In genomic region chr11:61007383-61007970, GRCh38 we compare ENCODE assay signal across 8 cellular contexts. TPM values are rescaled to one million over a fixed set of nuclear protein-coding genes. Genes with fewer than 3 reads are reported as not detected.
DNase-seq lines count a peak whose midpoint lies in the region; ATAC-seq lines count a peak whose summit lies in the region.

No MANE protein-coding gene starts in this region.

- peak; percentile 54 to 63 for ATAC-seq in stimulated activated naive B cell treated with anti-CD40 and anti-IgM and Interleukin-4, amounts not matched to agents 10 μg/mL and 1 μg/mL and 100 μg/mL, for 72 hours (replicated peaks)
- ATAC-seq in GM21825 (IDR thresholded peaks at IDR 0.05; ENCODE audit: unreplicated experiment) (no peak), HG03108 (IDR thresholded peaks at IDR 0.05; ENCODE audit: unreplicated experiment) (no peak), HG03196 (IDR thresholded peaks at IDR 0.05; ENCODE audit: unreplicated experiment) (no peak)

- H3K27ac Mint-ChIP-seq in activated T-helper 2 cell treated with anti-CD3 and anti-CD28 coated beads, Interferon-gamma antibody, Interleukin-2, Interleukin-4, amounts not matched to agents 10 μg/mL and 5 μg/mL and 100 μg/mL, durations not matched to agents 14 hours and 24 hours and 36 hours = peak overlapping the region; percentile 65
- no peak overlapping the region for H3K27ac Mint-ChIP-seq in stimulated activated naive B cell treated with anti-CD40 and anti-IgM and Interleukin-4, amounts not matched to agents 10 μg/mL and 1 μg/mL and 100 μg/mL, for 72 hours

- H3K4me1 Mint-ChIP-seq in activated T-helper 2 cell treated with anti-CD3 and anti-CD28 coated beads, Interferon-gamma antibody, Interleukin-2, Interleukin-4, amounts not matched to agents 10 μg/mL and 5 μg/mL and 100 μg/mL, durations not matched to agents 14 hours and 24 hours and 36 hours (ENCODE audit: low read depth) = peaks cover 55% of the 10 kb centered on the region
- peaks cover 37 to 56% of the 10 kb centered on the region in 2 donors for H3K4me1 Mint-ChIP-seq in stimulated activated naive B cell treated with anti-CD40 and anti-IgM and Interleukin-4, amounts not matched to agents 10 μg/mL and 1 μg/mL and 100 μg/mL, for 72 hours

- no peaks in the 10 kb centered on the region for H3K9me3 Mint-ChIP-seq in activated T-helper 2 cell treated with anti-CD3 and anti-CD28 coated beads, Interferon-gamma antibody, Interleukin-2, Interleukin-4, amounts not matched to agents 10 μg/mL and 5 μg/mL and 100 μg/mL, durations not matched to agents 14 hours and 24 hours and 36 hours
- H3K9me3 Mint-ChIP-seq in stimulated activated naive B cell treated with anti-CD40 and anti-IgM and Interleukin-4, amounts not matched to agents 10 μg/mL and 1 μg/mL and 100 μg/mL, for 72 hours = no peaks in the 10 kb centered on the region

- no peak overlapping the region for H3K4me3 Mint-ChIP-seq in activated T-helper 2 cell treated with anti-CD3 and anti-CD28 coated beads, Interferon-gamma antibody, Interleukin-2, Interleukin-4, amounts not matched to agents 10 μg/mL and 5 μg/mL and 100 μg/mL, durations not matched to agents 14 hours and 24 hours and 36 hours (ENCODE audit: low read depth)
- H3K4me3 Mint-ChIP-seq in stimulated activated naive B cell treated with anti-CD40 and anti-IgM and Interleukin-4, amounts not matched to agents 10 μg/mL and 1 μg/mL and 100 μg/mL, for 72 hours = peak overlapping the region; percentile 77 to 84

- intact Hi-C loops in activated T-helper 2 cell treated with anti-CD3 and anti-CD28 coated beads, Interferon-gamma antibody, Interleukin-2, Interleukin-4, amounts not matched to agents 10 μg/mL and 5 μg/mL and 100 μg/mL, durations not matched to agents 14 hours and 24 hours and 36 hours (cut with micrococcal nuclease) = loop anchor here (2.0 kb wide), 1 partner anchor 15 kb away; no protein-coding TSS in a partner anchor

- H3K36me3 Mint-ChIP-seq in activated T-helper 2 cell treated with anti-CD3 and anti-CD28 coated beads, Interferon-gamma antibody, Interleukin-2, Interleukin-4, amounts not matched to agents 10 μg/mL and 5 μg/mL and 100 μg/mL, durations not matched to agents 14 hours and 24 hours and 36 hours (ENCODE audit: low read depth) = peaks cover 87% of the 10 kb centered on the region
- H3K36me3 Mint-ChIP-seq in stimulated activated naive B cell treated with anti-CD40 and anti-IgM and Interleukin-4, amounts not matched to agents 10 μg/mL and 1 μg/mL and 100 μg/mL, for 72 hours = peaks cover 33 to 67% of the 10 kb centered on the region in 2 donors

- peak in 2 of 3 experiments; percentile 46 to 53 for DNase-seq in NCI-H1417 (lab: John Stamatoyannopoulos, UW)
- no peak for DNase-seq in NCI-H1417 treated with DMSO at 0.1 percent for 48 hours (lab: John Stamatoyannopoulos, UW)
- no peak for DNase-seq in activated T-helper 2 cell treated with anti-CD3 and anti-CD28 coated beads, Interferon-gamma antibody, Interleukin-2, Interleukin-4, amounts not matched to agents 10 μg/mL and 5 μg/mL and 100 μg/mL, durations not matched to agents 14 hours and 24 hours and 36 hours (ENCODE audit: low spot score)
- peak; percentile 75 for DNase-seq in islet precursor cell
- DNase-seq in stimulated activated naive B cell treated with anti-CD40 and anti-IgM and Interleukin-4, amounts not matched to agents 10 μg/mL and 1 μg/mL and 100 μg/mL, for 72 hours = no peak

- H3K27me3 Mint-ChIP-seq in activated T-helper 2 cell treated with anti-CD3 and anti-CD28 coated beads, Interferon-gamma antibody, Interleukin-2, Interleukin-4, amounts not matched to agents 10 μg/mL and 5 μg/mL and 100 μg/mL, durations not matched to agents 14 hours and 24 hours and 36 hours (ENCODE audit: low read depth) = no peaks in the 10 kb centered on the region
- peaks cover 7 to 19% of the 10 kb centered on the region in 2 donors for H3K27me3 Mint-ChIP-seq in stimulated activated naive B cell treated with anti-CD40 and anti-IgM and Interleukin-4, amounts not matched to agents 10 μg/mL and 1 μg/mL and 100 μg/mL, for 72 hours

RNA-seq across cellular contexts. Expression of gene CD6, which starts 36.0 kb away (rescaled TPM):
- total RNA-seq in activated T-helper 2 cell treated with anti-CD3 and anti-CD28 coated beads, Interferon-gamma antibody, Interleukin-2, Interleukin-4, amounts not matched to agents 10 μg/mL and 5 μg/mL and 100 μg/mL, durations not matched to agents 14 hours and 24 hours and 36 hours = 308 and 327 TPM in 2 replicates

RNA-seq across cellular contexts. Expression of gene SLC15A3, which starts 55.5 kb away (rescaled TPM):
- 2.1 and 2.2 TPM in 2 replicates for total RNA-seq in activated T-helper 2 cell treated with anti-CD3 and anti-CD28 coated beads, Interferon-gamma antibody, Interleukin-2, Interleukin-4, amounts not matched to agents 10 μg/mL and 5 μg/mL and 100 μg/mL, durations not matched to agents 14 hours and 24 hours and 36 hours

Comparison
In these comparisons a context has a peak if more than half of its experiments do, and no peak if none do; other contexts are left out.
1. DNase-seq: peak in NCI-H1417 (2 of 3) and islet precursor cell (single experiment); none in NCI-H1417 treated with DMSO at 0.1 percent for 48 hours (single experiment), activated T-helper 2 cell treated with anti-CD3 and anti-CD28 coated beads, Interferon-gamma antibody, Interleukin-2, Interleukin-4, amounts not matched to agents 10 μg/mL and 5 μg/mL and 100 μg/mL, durations not matched to agents 14 hours and 24 hours and 36 hours (single experiment) and stimulated activated naive B cell treated with anti-CD40 and anti-IgM and Interleukin-4, amounts not matched to agents 10 μg/mL and 1 μg/mL and 100 μg/mL, for 72 hours (single experiment).
2. ATAC-seq: peak in stimulated activated naive B cell treated with anti-CD40 and anti-IgM and Interleukin-4, amounts not matched to agents 10 μg/mL and 1 μg/mL and 100 μg/mL, for 72 hours (2 of 2); none in GM21825 (single experiment), HG03108 (single experiment) and HG03196 (single experiment).